1 cellular context compared by ENCODE assay signal in genomic region chr4:122847931-122848330, GRCh38.
TF ChIP-seq lines count a peak whose summit lies in the region.

No MANE protein-coding gene starts in this region.

TF ChIP-seq in GM23338, 12 proteins besides CTCF, POLR2A, EP300 and RAD21 (continued from another document):
- TF ChIP-seq ZNF462 (CRISPR knock-in tag; IDR thresholded peaks at IDR 0.05), result no peak
- no peak for TF ChIP-seq NANOG (IDR thresholded peaks at IDR 0.05; ENCODE audit: borderline replicate concordance)
- TF ChIP-seq ZNF331 (CRISPR knock-in tag; IDR thresholded peaks at IDR 0.05; ENCODE audit: low read depth), result no peak
- TF ChIP-seq ZNF114 (CRISPR knock-in tag; IDR thresholded peaks at IDR 0.05), result no peak
- no peak for TF ChIP-seq EZH2 (IDR thresholded peaks at IDR 0.05; ENCODE audit: low read depth, unreplicated experiment)
- TF ChIP-seq STAT1 (IDR thresholded peaks at IDR 0.05; ENCODE audit: unreplicated experiment), result no peak
- no peak for TF ChIP-seq REST (IDR thresholded peaks at IDR 0.05; ENCODE audit: unreplicated experiment)
